1 cellular context compared by ENCODE assay signal in the genomic region with DNA sequence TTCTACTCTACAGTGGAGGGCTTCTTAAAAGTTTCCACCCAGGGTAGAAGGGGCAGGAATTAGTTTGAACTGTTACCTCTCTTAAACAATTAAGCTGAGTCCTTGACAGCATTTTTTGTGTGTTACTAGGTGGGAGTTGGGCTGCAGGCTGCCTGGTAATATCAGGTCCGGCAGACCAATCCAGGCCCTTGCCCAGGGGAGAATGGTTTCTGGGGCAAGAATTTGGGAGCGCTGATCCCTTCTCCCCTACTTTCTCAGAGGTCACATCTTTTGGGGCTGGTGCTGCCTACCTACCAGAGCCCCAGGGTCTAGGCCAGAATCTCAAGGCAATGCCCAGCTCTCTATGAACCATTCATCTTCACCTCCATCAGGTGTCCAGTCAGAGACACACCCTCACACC.
TF ChIP-seq lines count a peak whose summit lies in the region.

No MANE protein-coding gene starts in this region.

TF ChIP-seq in HEK293, 187 proteins besides CTCF, POLR2A, EP300 and RAD21 (continued from another document):
- TF ChIP-seq, protein P1, sequence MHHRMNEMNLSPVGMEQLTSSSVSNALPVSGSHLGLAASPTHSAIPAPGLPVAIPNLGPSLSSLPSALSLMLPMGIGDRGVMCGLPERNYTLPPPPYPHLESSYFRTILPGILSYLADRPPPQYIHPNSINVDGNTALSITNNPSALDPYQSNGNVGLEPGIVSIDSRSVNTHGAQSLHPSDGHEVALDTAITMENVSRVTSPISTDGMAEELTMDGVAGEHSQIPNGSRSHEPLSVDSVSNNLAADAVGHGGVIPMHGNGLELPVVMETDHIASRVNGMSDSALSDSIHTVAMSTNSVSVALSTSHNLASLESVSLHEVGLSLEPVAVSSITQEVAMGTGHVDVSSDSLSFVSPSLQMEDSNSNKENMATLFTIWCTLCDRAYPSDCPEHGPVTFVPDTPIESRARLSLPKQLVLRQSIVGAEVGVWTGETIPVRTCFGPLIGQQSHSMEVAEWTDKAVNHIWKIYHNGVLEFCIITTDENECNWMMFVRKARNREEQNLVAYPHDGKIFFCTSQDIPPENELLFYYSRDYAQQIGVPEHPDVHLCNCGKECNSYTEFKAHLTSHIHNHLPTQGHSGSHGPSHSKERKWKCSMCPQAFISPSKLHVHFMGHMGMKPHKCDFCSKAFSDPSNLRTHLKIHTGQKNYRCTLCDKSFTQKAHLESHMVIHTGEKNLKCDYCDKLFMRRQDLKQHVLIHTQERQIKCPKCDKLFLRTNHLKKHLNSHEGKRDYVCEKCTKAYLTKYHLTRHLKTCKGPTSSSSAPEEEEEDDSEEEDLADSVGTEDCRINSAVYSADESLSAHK (tag by site-specific recombination; IDR thresholded peaks at IDR 0.05) = no peak
